In the genomic region with DNA sequence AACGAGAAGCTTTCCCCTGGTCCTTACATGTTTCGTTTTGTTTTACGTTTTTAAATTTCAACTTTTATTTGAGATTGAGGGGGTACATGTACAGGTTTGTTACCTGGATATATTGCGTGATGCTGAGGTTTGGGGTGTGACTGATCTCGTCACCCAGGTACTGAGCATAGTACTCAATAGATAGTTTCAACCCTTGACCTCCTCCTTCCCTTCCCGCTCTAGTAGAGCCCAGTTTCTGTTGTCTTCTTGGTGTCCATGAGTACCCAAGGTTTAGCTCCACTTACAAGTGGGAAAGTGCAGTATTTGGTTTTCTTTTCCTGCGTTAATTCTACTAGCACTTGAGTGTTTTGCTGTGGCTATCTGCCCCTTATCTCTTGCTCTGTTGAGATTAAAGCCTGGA, we compare ENCODE assay signal across 8 cellular contexts. TPM values are rescaled to one million over a fixed set of nuclear protein-coding genes. Genes with fewer than 3 reads are reported as not detected.
A peak's percentile ranks its signal among the peaks of the same experiment; 100 is the strongest.
DNase-seq lines count a peak whose midpoint lies in the region; ATAC-seq and TF ChIP-seq lines count a peak whose summit lies in the region.

No MANE protein-coding gene starts in this region.

- H3K4me1 Mint-ChIP-seq in chondrocyte (ENCODE audit: low read depth): peaks cover 41% of the 10 kb centered on the region

- H3K9ac ChIP-seq in HUES64 (ENCODE audit: low read depth, low read length) (peak overlapping the region; percentile 83), muscle layer of colon (ENCODE audit: low read length) (peak overlapping the region; percentile 93)

- H3K4me3 ChIP-seq in AG04449 (ENCODE audit: low read depth, low read length) (peak overlapping the region; percentile 90), HUES64 (ENCODE audit: low read length) (peak overlapping the region; percentile 98), muscle layer of colon (ENCODE audit: low read depth in 1 of 2, low read length in 2 of 2) (peak overlapping the region; percentile 92 to 95)

- ATAC-seq in sciatic nerve: no peak
- ATAC-seq in HG02973 (IDR thresholded peaks at IDR 0.05; ENCODE audit: unreplicated experiment): no peak
- no peak for ATAC-seq in HG03097 (IDR thresholded peaks at IDR 0.05; ENCODE audit: low FRiP score, unreplicated experiment)

- H3K4me1 ChIP-seq in HUES64 (ENCODE audit: insufficient read depth, low read length): peaks cover 18% of the 10 kb centered on the region; the same call in 1 of the 2 replicates
- peaks cover 22% of the 10 kb centered on the region for H3K4me1 ChIP-seq in muscle layer of colon (ENCODE audit: insufficient read depth, low read length)

- DNase-seq in AG04449 (ENCODE audit: low read depth, low spot score): no peak
- no peak for DNase-seq in chondrocyte (ENCODE audit: low spot score)
- DNase-seq in sciatic nerve (ENCODE audit: low spot score): no peak
- DNase-seq in A172 (ENCODE audit: low spot score): no peak

- intact Hi-C loops in sciatic nerve (cut with DNase I): no loop called here

- H3K27me3 ChIP-seq in HUES64 (ENCODE audit: insufficient read depth, low read length) (no peaks in the 10 kb centered on the region), muscle layer of colon (ENCODE audit: control insufficient read depth in 1 of 2, insufficient read depth in 2 of 2, low read length in 2 of 2) (no peaks in the 10 kb centered on the region)

- CTCF ChIA-PET in AG04449 (lab: Yijun Ruan, JAX): interaction anchor here (1.2 to 2.7 kb wide), 3 partner anchors 13 to 41 kb away, joined by 3 to 9 read pairs (median 4); no protein-coding TSS in a partner anchor

- WGBS in HUES64: 28% methylated on average over 7 of the region's 7 CpGs

- POLR2A ChIA-PET in AG04449 (lab: Yijun Ruan, JAX): no interaction called here

- H3K9me3 Mint-ChIP-seq in chondrocyte (ENCODE audit: low read depth): no peaks in the 10 kb centered on the region

- H3K27ac ChIP-seq in HUES64 (ENCODE audit: low read depth, low read length): no peak overlapping the region
- H3K27ac ChIP-seq in muscle layer of colon (ENCODE audit: low read depth, low read length): no peak overlapping the region

- peak overlapping the region; percentile 90 for H3K4me3 Mint-ChIP-seq in chondrocyte (ENCODE audit: unreplicated experiment)

- TF ChIP-seq CTCF in AG04449 (IDR thresholded peaks at IDR 0.05; ENCODE audit: insufficient read depth, low read length, missing control alignments) (no peak), chondrocyte (IDR thresholded peaks at IDR 0.05) (no peak)

- no peaks in the 10 kb centered on the region for H3K36me3 ChIP-seq in HUES64 (ENCODE audit: insufficient read depth, low read length)
- peaks cover 8% of the 10 kb centered on the region for H3K36me3 ChIP-seq in muscle layer of colon (ENCODE audit: insufficient read depth, low read length)

- peak overlapping the region; percentile 58 for H3K27ac Mint-ChIP-seq in chondrocyte (ENCODE audit: unreplicated experiment)

- H3K9me3 ChIP-seq in HUES64 (ENCODE audit: insufficient read depth, low read depth, low read length): no peaks in the 10 kb centered on the region
- no peaks in the 10 kb centered on the region for H3K9me3 ChIP-seq in muscle layer of colon (ENCODE audit: low read length)

- no peaks in the 10 kb centered on the region for H3K27me3 Mint-ChIP-seq in chondrocyte (ENCODE audit: low read depth)

- H3K36me3 Mint-ChIP-seq in chondrocyte (ENCODE audit: low read depth): no peaks in the 10 kb centered on the region

RNA-seq across cellular contexts. Expression of gene ARHGEF18, which starts 47.1 kb away (rescaled TPM):
- polyA plus RNA-seq in HUES64 (2013, experiment 1 of 2): 19.4 TPM
- 18.8 TPM for polyA plus RNA-seq in HUES64 (2013, experiment 2 of 2)
- 29.9 to 36.4 TPM (median 34.1 TPM) in 3 replicates for total RNA-seq in chondrocyte
- 25.7 TPM for total RNA-seq in sciatic nerve
- total RNA-seq in A172 (2014; rRNA removed; shearing (Covaris generic)): 29.0 and 35.7 TPM in 2 replicates
